Comparison of ENCODE assay signal across 24 cellular contexts in the genomic region with DNA sequence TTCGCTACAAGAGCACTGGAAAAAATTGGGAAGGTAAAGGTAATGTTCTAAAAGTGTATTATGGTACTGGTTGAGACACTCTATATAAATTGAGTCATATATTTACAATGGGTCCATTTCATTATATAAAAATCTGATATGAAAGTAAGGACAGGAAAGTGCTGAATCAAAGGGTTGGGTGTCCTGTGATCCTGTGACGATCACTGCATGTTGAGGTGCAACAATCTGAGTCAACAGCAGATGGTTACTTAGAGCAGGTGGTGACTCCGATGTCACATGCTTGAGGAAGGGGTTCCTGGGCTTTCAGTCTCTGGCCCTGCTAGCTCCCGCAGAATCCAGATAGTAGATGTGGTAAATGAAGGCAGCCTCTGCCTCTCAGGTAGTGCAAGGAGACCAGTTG.
"Had no signal": no experiment of that assay in that cellular context is flagged by ENCODE, and none has a peak within 500 bp of the region (broad histone marks: within the 10 kb centered on the region; RNA-seq: fewer than 3 reads in every experiment).

No MANE protein-coding gene starts in this region.

- H3K9ac ChIP-seq: neural progenitor cell had no signal

- H3K4me1 ChIP-seq: breast epithelium, esophagus squamous epithelium, heart right ventricle, left lung, lower lobe of right lung, neural progenitor cell, spleen, suprapubic skin, tibial artery had no signal

- H3K27me3 ChIP-seq: breast epithelium, esophagus squamous epithelium, heart right ventricle, left lung, neural progenitor cell, suprapubic skin, tibial artery had no signal

- H3K4me3 ChIP-seq: breast epithelium, esophagus squamous epithelium, heart right ventricle, left lung, lower lobe of right lung, neural progenitor cell, spleen, suprapubic skin, tibial artery had no signal

- H2AFZ ChIP-seq: neural progenitor cell had no signal

- H3K27ac ChIP-seq: breast epithelium, esophagus squamous epithelium, heart right ventricle, left lung, lower lobe of right lung, neural progenitor cell, spleen, suprapubic skin, tibial artery had no signal

- H3K36me3 ChIP-seq: breast epithelium, esophagus squamous epithelium, heart right ventricle, left lung, lower lobe of right lung, neural progenitor cell, spleen, suprapubic skin, tibial artery had no signal

- DNase-seq: activated CD4-positive, alpha-beta T cell treated with anti-CD3 and anti-CD28 coated beads for 4 hours; activated CD4-positive, alpha-beta T cell treated with anti-CD3 and anti-CD28 coated beads, Interleukin-2, amount 50 U/mL, for 4 hours; activated CD4-positive, CD25-positive, alpha-beta regulatory T cell; activated naive CD4-positive, alpha-beta T cell; activated T-cell treated with anti-CD3 and anti-CD28 coated beads for 4 hours; activated T-cell treated with anti-CD3 and anti-CD28 coated beads, Interleukin-2, amount 50 U/mL, for 72 hours; dermis blood vessel endothelial cell; effector CD4-positive, alpha-beta T cell; esophagus squamous epithelium; heart right ventricle; left lung; lower lobe of right lung; mesenchymal stem cell; naive thymus-derived CD8-positive, alpha-beta T cell; occipital lobe; posterior cingulate gyrus; right cardiac atrium; spleen; stimulated activated naive CD4-positive, alpha-beta T cell; tibial artery had no signal

- H3K4me2 ChIP-seq: neural progenitor cell had no signal

- H3K9me3 ChIP-seq: left lung, lower lobe of right lung, suprapubic skin had no signal

- ATAC-seq: activated naive CD4-positive, alpha-beta T cell treated with anti-CD3 and anti-CD28 coated beads, Interleukin-2, amount 50 U/mL, for 72 hours; activated T-cell treated with anti-CD3 and anti-CD28 coated beads, Interleukin-2, amount 50 U/mL, for 72 hours; heart right ventricle; left lung; lower lobe of right lung; naive thymus-derived CD8-positive, alpha-beta T cell; right cardiac atrium had no signal
